ENCODE assay signal across 28 cellular contexts in genomic region chr6:37206674-37207073, GRCh38. TPM values are rescaled to one million over a fixed set of nuclear protein-coding genes. Genes with fewer than 3 reads are reported as not detected.
DNase-seq lines count a peak whose midpoint lies in the region; ATAC-seq lines count a peak whose summit lies in the region.
"Had no signal": no experiment of that assay in that cellular context is flagged by ENCODE, and none has a peak within 500 bp of the region (broad histone marks: within the 10 kb centered on the region; RNA-seq: fewer than 3 reads in every experiment).

No MANE protein-coding gene starts in this region.

- no peaks in the 10 kb centered on the region for H3K36me3 ChIP-seq in KOPT-K1 (ENCODE audit: insufficient read depth, low read length)
- H3K36me3 ChIP-seq: BLaER1, gastrocnemius medialis, ovary, vagina had no signal

- H3K4me1 Mint-ChIP-seq in activated T-cell treated with anti-CD3 and anti-CD28 coated beads, Interleukin-2, amount 50 U/mL, for 72 hours (ENCODE audit: low read depth): peaks cover 85% of the 10 kb centered on the region
- peaks cover 72% of the 10 kb centered on the region for H3K4me1 Mint-ChIP-seq in activated naive CD8-positive, alpha-beta T cell treated with anti-CD3 and anti-CD28 coated beads, Interleukin-2, amount 10 ng/mL, durations not matched to agents 7 days and 5 days
- peaks cover 78% of the 10 kb centered on the region for H3K4me1 Mint-ChIP-seq in stimulated activated effector memory CD8-positive, alpha-beta T cell treated with anti-CD3 and anti-CD28 coated beads, Interleukin-12 subunit alpha, Interleukin-12 subunit beta, amount 100 ng/mL, for 72 hours

- H3K4me3 Mint-ChIP-seq in activated T-cell treated with anti-CD3 and anti-CD28 coated beads, Interleukin-2, amount 50 U/mL, for 72 hours: peak overlapping the region in 1 of 2 donors; percentile 28
- H3K4me3 Mint-ChIP-seq in activated naive CD8-positive, alpha-beta T cell treated with anti-CD3 and anti-CD28 coated beads, Interleukin-2, amount 10 ng/mL, durations not matched to agents 7 days and 5 days: no peak overlapping the region
- no peak overlapping the region for H3K4me3 Mint-ChIP-seq in stimulated activated effector memory CD8-positive, alpha-beta T cell treated with anti-CD3 and anti-CD28 coated beads, Interleukin-12 subunit alpha, Interleukin-12 subunit beta, amount 100 ng/mL, for 72 hours
- H3K4me3 Mint-ChIP-seq: dendritic cell treated with granulocyte-macrophage colony-stimulating factor and Interleukin-4, amounts not matched to agents 40 ng/mL and 50 ng/mL, for 4 days; nephron progenitor cell; WTC11 had no signal

- no peak for ATAC-seq in activated T-cell treated with anti-CD3 and anti-CD28 coated beads, Interleukin-2, amount 50 U/mL, for 72 hours (replicated peaks in 1 of 2)
- ATAC-seq in activated naive CD8-positive, alpha-beta T cell treated with anti-CD3 and anti-CD28 coated beads, Interleukin-2, amount 10 ng/mL, durations not matched to agents 7 days and 5 days (ENCODE audit: low read depth): no peak
- ATAC-seq in stimulated activated effector memory CD8-positive, alpha-beta T cell treated with anti-CD3 and anti-CD28 coated beads, Interleukin-12 subunit alpha, Interleukin-12 subunit beta, amount 100 ng/mL, for 72 hours: no peak
- ATAC-seq in HG03520 (IDR thresholded peaks at IDR 0.05; ENCODE audit: unreplicated experiment) (no peak), GM19397 (IDR thresholded peaks at IDR 0.05; ENCODE audit: unreplicated experiment) (no peak), HG02678 (IDR thresholded peaks at IDR 0.05; ENCODE audit: unreplicated experiment) (no peak)
- ATAC-seq: gastrocnemius medialis, left ventricle myocardium superior, WTC11 had no signal

- H3K27ac Mint-ChIP-seq in activated T-cell treated with anti-CD3 and anti-CD28 coated beads, Interleukin-2, amount 50 U/mL, for 72 hours: peak overlapping the region; percentile 35
- peak overlapping the region; percentile 92 for H3K27ac Mint-ChIP-seq in activated naive CD8-positive, alpha-beta T cell treated with anti-CD3 and anti-CD28 coated beads, Interleukin-2, amount 10 ng/mL, durations not matched to agents 7 days and 5 days
- H3K27ac Mint-ChIP-seq in stimulated activated effector memory CD8-positive, alpha-beta T cell treated with anti-CD3 and anti-CD28 coated beads, Interleukin-12 subunit alpha, Interleukin-12 subunit beta, amount 100 ng/mL, for 72 hours: peak overlapping the region; percentile 80
- H3K27ac Mint-ChIP-seq: nephron progenitor cell, WTC11 had no signal

- DNase-seq in activated T-cell treated with anti-CD3 and anti-CD28 coated beads, Interleukin-2, amount 50 U/mL, for 72 hours: no peak
- no peak for DNase-seq in activated T-cell treated with anti-CD3 and anti-CD28 coated beads, Interleukin-2, amount 50 U/mL, for 1 hour
- DNase-seq in activated naive CD8-positive, alpha-beta T cell treated with anti-CD3 and anti-CD28 coated beads, Interleukin-2, amount 10 ng/mL, durations not matched to agents 7 days and 5 days: no peak
- no peak for DNase-seq in stimulated activated effector memory CD8-positive, alpha-beta T cell treated with anti-CD3 and anti-CD28 coated beads, Interleukin-12 subunit alpha, Interleukin-12 subunit beta, amount 100 ng/mL, for 72 hours (ENCODE audit: low spot score in 2 of 2)
- DNase-seq: activated effector memory CD4-positive, alpha-beta T cell treated with anti-CD3 and anti-CD28 coated beads, Interleukin-2, amount 50 U/mL, for 16 hours; anterior cingulate cortex; gastrocnemius medialis; HCEC 1CT; hypothalamus; IMR-90; left ventricle myocardium superior; midbrain; NCI-H1092 treated with DMSO at 0.1 percent for 48 hours; NCI-H2029; NCI-H226; NCI-H82; nephron progenitor cell; ovary had no signal

- H3K36me3 Mint-ChIP-seq in activated T-cell treated with anti-CD3 and anti-CD28 coated beads, Interleukin-2, amount 50 U/mL, for 72 hours (ENCODE audit: insufficient read depth in 2 of 2): no peaks in the 10 kb centered on the region
- H3K36me3 Mint-ChIP-seq in activated naive CD8-positive, alpha-beta T cell treated with anti-CD3 and anti-CD28 coated beads, Interleukin-2, amount 10 ng/mL, durations not matched to agents 7 days and 5 days: peaks cover 3% of the 10 kb centered on the region
- H3K36me3 Mint-ChIP-seq in stimulated activated effector memory CD8-positive, alpha-beta T cell treated with anti-CD3 and anti-CD28 coated beads, Interleukin-12 subunit alpha, Interleukin-12 subunit beta, amount 100 ng/mL, for 72 hours: no peaks in the 10 kb centered on the region
- H3K36me3 Mint-ChIP-seq: WTC11 had no signal

- POLR2A ChIA-PET in activated naive CD8-positive, alpha-beta T cell treated with anti-CD3 and anti-CD28 coated beads, Interleukin-2, amount 10 ng/mL, durations not matched to agents 7 days and 5 days (lab: Charles Lee): interaction anchor here (6.9 to 15.5 kb wide), 2 partner anchors 30 to 156 kb away, joined by 150 to 571 read pairs; partner anchors contain the start of gene PIM1

- no peaks in the 10 kb centered on the region for H3K9me3 Mint-ChIP-seq in activated T-cell treated with anti-CD3 and anti-CD28 coated beads, Interleukin-2, amount 50 U/mL, for 72 hours
- no peaks in the 10 kb centered on the region for H3K9me3 Mint-ChIP-seq in activated naive CD8-positive, alpha-beta T cell treated with anti-CD3 and anti-CD28 coated beads, Interleukin-2, amount 10 ng/mL, durations not matched to agents 7 days and 5 days
- H3K9me3 Mint-ChIP-seq in stimulated activated effector memory CD8-positive, alpha-beta T cell treated with anti-CD3 and anti-CD28 coated beads, Interleukin-12 subunit alpha, Interleukin-12 subunit beta, amount 100 ng/mL, for 72 hours: no peaks in the 10 kb centered on the region
- H3K9me3 Mint-ChIP-seq: dendritic cell treated with granulocyte-macrophage colony-stimulating factor and Interleukin-4, amounts not matched to agents 40 ng/mL and 50 ng/mL, for 4 days; nephron progenitor cell; WTC11 had no signal

- H3K9me3 ChIP-seq in KOPT-K1 (ENCODE audit: insufficient read depth, low read length, poor library complexity, severe bottlenecking): no peaks in the 10 kb centered on the region
- H3K9me3 ChIP-seq: BLaER1, gastrocnemius medialis, ovary, vagina had no signal

- no peaks in the 10 kb centered on the region for H3K27me3 Mint-ChIP-seq in activated T-cell treated with anti-CD3 and anti-CD28 coated beads, Interleukin-2, amount 50 U/mL, for 72 hours (ENCODE audit: low read depth)
- H3K27me3 Mint-ChIP-seq in activated naive CD8-positive, alpha-beta T cell treated with anti-CD3 and anti-CD28 coated beads, Interleukin-2, amount 10 ng/mL, durations not matched to agents 7 days and 5 days: no peaks in the 10 kb centered on the region

- H3K27ac ChIP-seq in KOPT-K1 (ENCODE audit: low read depth, low read length, poor library complexity, severe bottlenecking): peak overlapping the region; percentile 85
- H3K27ac ChIP-seq: BLaER1, gastrocnemius medialis, ovary, RWPE1, SK-N-MC, vagina had no signal

RNA-seq across cellular contexts. Expression of gene PIM1, which starts 36.7 kb away (rescaled TPM):
- total RNA-seq in activated T-cell treated with anti-CD3 and anti-CD28 coated beads, Interleukin-2, amount 50 U/mL, for 72 hours: 100 to 1,000 TPM; 334 to 429 TPM
- 100 to 1,000 TPM; 428 to 445 TPM for total RNA-seq in activated naive CD8-positive, alpha-beta T cell treated with anti-CD3 and anti-CD28 coated beads, Interleukin-2, amount 10 ng/mL, durations not matched to agents 7 days and 5 days

RNA-seq across cellular contexts. Expression of gene TBC1D22B, which starts 50.9 kb away (rescaled TPM):
- 10 to 100 TPM; 23.2 to 24.4 TPM for total RNA-seq in activated T-cell treated with anti-CD3 and anti-CD28 coated beads, Interleukin-2, amount 50 U/mL, for 72 hours
- total RNA-seq in activated naive CD8-positive, alpha-beta T cell treated with anti-CD3 and anti-CD28 coated beads, Interleukin-2, amount 10 ng/mL, durations not matched to agents 7 days and 5 days: 10 to 100 TPM; 13.8 to 14.7 TPM

RNA-seq across cellular contexts. Expression of gene TMEM217, which starts 51.3 kb away (rescaled TPM):
- 1 to 10 TPM; 6.8 to 9.3 TPM for total RNA-seq in activated T-cell treated with anti-CD3 and anti-CD28 coated beads, Interleukin-2, amount 50 U/mL, for 72 hours
- 1 to 10 TPM; 1.4 to 2.0 TPM for total RNA-seq in activated naive CD8-positive, alpha-beta T cell treated with anti-CD3 and anti-CD28 coated beads, Interleukin-2, amount 10 ng/mL, durations not matched to agents 7 days and 5 days
- total RNA-seq: left ventricle myocardium superior, vagina had no signal

Comparison
In these comparisons a context has a peak if more than half of its experiments do, and no peak if none do; other contexts are left out.
1. H3K27ac Mint-ChIP-seq: peak in every context shown above with its lines; median percentile 92 in activated naive CD8-positive, alpha-beta T cell treated with anti-CD3 and anti-CD28 coated beads, Interleukin-2, amount 10 ng/mL, durations not matched to agents 7 days and 5 days; 80 in stimulated activated effector memory CD8-positive, alpha-beta T cell treated with anti-CD3 and anti-CD28 coated beads, Interleukin-12 subunit alpha, Interleukin-12 subunit beta, amount 100 ng/mL, for 72 hours; 35 in activated T-cell treated with anti-CD3 and anti-CD28 coated beads, Interleukin-2, amount 50 U/mL, for 72 hours.